8 cellular contexts compared by ENCODE assay signal in genomic region chr20:34268851-34269668, GRCh38. TPM values are rescaled to one million over a fixed set of nuclear protein-coding genes. Genes with fewer than 3 reads are reported as not detected.
DNase-seq lines count a peak whose midpoint lies in the region; ATAC-seq and TF ChIP-seq lines count a peak whose summit lies in the region.

No MANE protein-coding gene starts in this region.

- CTCF ChIA-PET in PC-3 (lab: Charles Lee), result no interaction called here

- peak overlapping the region; percentile 39 for H3K4me3 Mint-ChIP-seq in activated T-helper 17 cell treated with anti-CD3 and anti-CD28 coated beads, Interleukin-2, amount 50 U/mL, for 72 hours

- H3K9me2 ChIP-seq in PC-3 (replicated peaks; ENCODE audit: low read length), result no peaks in the 10 kb centered on the region

- no peak overlapping the region for H3K4me3 ChIP-seq in PC-3 (ENCODE audit: low read length)

- no peaks in the 10 kb centered on the region for H4K20me1 ChIP-seq in PC-3 (ENCODE audit: low read length)

- no peaks in the 10 kb centered on the region for H3K4me1 ChIP-seq in PC-3 (ENCODE audit: insufficient read depth, low read length)

- DNase-seq in EL (peak; percentile 24), Right ventricle myocardium superior (peak; percentile 55), posterior cingulate gyrus (peak in 7 of 10 donors; percentile 18 to 90 (median 41)), PC-3 (no peak), NCI-H1930 (lab: John Stamatoyannopoulos, UW) (no peak), MV-4-11 (lab: John Stamatoyannopoulos, UW) (no peak)

- no peak overlapping the region for H3K27ac Mint-ChIP-seq in activated T-helper 17 cell treated with anti-CD3 and anti-CD28 coated beads, Interleukin-2, amount 50 U/mL, for 72 hours

- peaks cover 7% of the 10 kb centered on the region; the same call in 1 of the 2 replicates for H3K36me3 ChIP-seq in PC-3 (ENCODE audit: low read depth, low read length)

- no peaks in the 10 kb centered on the region for H3K9me3 ChIP-seq in PC-3 (ENCODE audit: low read length)

- BruUV-seq in PC-3 (replicated peaks; lab: Mats Ljungman, UMichigan), result no TSS peak

- peaks cover 10% of the 10 kb centered on the region for H3K36me3 Mint-ChIP-seq in activated T-helper 17 cell treated with anti-CD3 and anti-CD28 coated beads, Interleukin-2, amount 50 U/mL, for 72 hours (ENCODE audit: low read depth)

- H3F3A ChIP-seq in PC-3 (ENCODE audit: low read length, unreplicated experiment), result no peaks in the 10 kb centered on the region

- no peak for TF ChIP-seq CTCF in PC-3 (conservative IDR thresholded peaks at IDR 0.05; ENCODE audit: low read depth, low read length)

- H3K9me3 Mint-ChIP-seq in activated T-helper 17 cell treated with anti-CD3 and anti-CD28 coated beads, Interleukin-2, amount 50 U/mL, for 72 hours, result no peaks in the 10 kb centered on the region

- ATAC-seq in activated T-helper 17 cell treated with anti-CD3 and anti-CD28 coated beads, Interleukin-2, amount 50 U/mL, for 72 hours (replicated peaks), result peak; percentile 39
- peak; percentile 61 for ATAC-seq in Right ventricle myocardium superior (ENCODE audit: poor library complexity)
- no peak for ATAC-seq in PC-3
- ATAC-seq in HG02981 (IDR thresholded peaks at IDR 0.05; ENCODE audit: unreplicated experiment), result no peak

- POLR2A ChIA-PET in PC-3 (lab: Charles Lee; ENCODE audit: unreplicated experiment), result no interaction called here

- no peaks in the 10 kb centered on the region for H3K79me2 ChIP-seq in PC-3 (ENCODE audit: low read length)

- H3K27ac ChIP-seq in PC-3 (ENCODE audit: low read length), result no peak overlapping the region

- no peak overlapping the region for H2AFZ ChIP-seq in PC-3 (ENCODE audit: low read length)

- no peak overlapping the region for H3K4me2 ChIP-seq in PC-3 (ENCODE audit: low read length)

- no peak overlapping the region for H3K9ac ChIP-seq in PC-3 (ENCODE audit: low read length)

- no peaks in the 10 kb centered on the region for H3K27me3 ChIP-seq in PC-3 (ENCODE audit: low read length)

- intact Hi-C loops in Right ventricle myocardium superior (cut with DNase I), result no loop called here
- intact Hi-C loops in posterior cingulate gyrus (cut with DNase I), result no loop called here
- intact Hi-C loops in PC-3 (cut with micrococcal nuclease), result no loop called here

- H3K27me3 Mint-ChIP-seq in activated T-helper 17 cell treated with anti-CD3 and anti-CD28 coated beads, Interleukin-2, amount 50 U/mL, for 72 hours, result no peaks in the 10 kb centered on the region

- no peaks in the 10 kb centered on the region for H3K4me1 Mint-ChIP-seq in activated T-helper 17 cell treated with anti-CD3 and anti-CD28 coated beads, Interleukin-2, amount 50 U/mL, for 72 hours

RNA-seq across cellular contexts. Expression of gene ASIP, which starts 27.8 kb away (rescaled TPM):
- not detected for total RNA-seq in activated T-helper 17 cell treated with anti-CD3 and anti-CD28 coated beads, Interleukin-2, amount 50 U/mL, for 72 hours
- total RNA-seq in Right ventricle myocardium superior, result 18.9 TPM
- not detected in 2 replicates for total RNA-seq in PC-3 (2014; rRNA removed)

RNA-seq across cellular contexts. Expression of gene AHCY, which starts 34.1 kb away (rescaled TPM):
- 100 to 1,000 TPM in 1 of 2 donors, 10 to 100 TPM in 1; 94.5 to 174 TPM for total RNA-seq in activated T-helper 17 cell treated with anti-CD3 and anti-CD28 coated beads, Interleukin-2, amount 50 U/mL, for 72 hours
- 71.2 TPM for total RNA-seq in Right ventricle myocardium superior
- 265 and 267 TPM in 2 replicates for total RNA-seq in PC-3 (2014; rRNA removed)

Comparison
In these comparisons a context has a peak if more than half of its experiments do, and no peak if none do; other contexts are left out.
1. DNase-seq: peak in EL (single experiment), Right ventricle myocardium superior (single experiment) and posterior cingulate gyrus (7 of 10); none in PC-3 (single experiment), NCI-H1930 (0 of 2) and MV-4-11 (single experiment).
2. ATAC-seq: peak in activated T-helper 17 cell treated with anti-CD3 and anti-CD28 coated beads, Interleukin-2, amount 50 U/mL, for 72 hours (single experiment) and Right ventricle myocardium superior (single experiment); none in PC-3 (single experiment) and HG02981 (single experiment).
3. RNA of gene ASIP, which starts 27.8 kb away (total RNA-seq): 18.9 TPM in Right ventricle myocardium superior (single experiment); not detected in activated T-helper 17 cell treated with anti-CD3 and anti-CD28 coated beads, Interleukin-2, amount 50 U/mL, for 72 hours and not detected in PC-3; every median in the first group is over 10 times any median in the second.